Comparison of ENCODE assay signal across 7 cellular contexts in genomic region chr7:57370066-57370738, GRCh38.
"Had no signal": no experiment of that assay in that cellular context is flagged by ENCODE, and none has a peak within 500 bp of the region (broad histone marks: within the 10 kb centered on the region; RNA-seq: fewer than 3 reads in every experiment).

No MANE protein-coding gene starts in this region.

- H3K4me1 ChIP-seq: HAP-1 had no signal

- H3K27ac ChIP-seq: GM23248 had no signal

- ATAC-seq: HCT116 had no signal

- FAIRE-seq: HTR-8/SVneo had no signal

- H3K9me3 ChIP-seq: HAP-1 had no signal

- DNase-seq: GM23248, GOT3, H7, HFFc6 had no signal

- H3K36me3 ChIP-seq: HAP-1 had no signal

- H3K4me3 ChIP-seq: GM23248, HAP-1 had no signal
